35 cellular contexts compared by ENCODE assay signal in genomic region chr22:21592422-21592821, GRCh38. TPM values are rescaled to one million over a fixed set of nuclear protein-coding genes. Genes with fewer than 3 reads are reported as not detected.
"Had no signal": no experiment of that assay in that cellular context is flagged by ENCODE, and none has a peak within 500 bp of the region (broad histone marks: within the 10 kb centered on the region; RNA-seq: fewer than 3 reads in every experiment).

No MANE protein-coding gene starts in this region.

- ATAC-seq: left colon; natural killer cell; stimulated activated naive B cell treated with anti-CD40 and anti-IgM and Interleukin-4, amounts not matched to agents 10 μg/mL and 1 μg/mL and 100 μg/mL, for 72 hours; stimulated activated naive CD8-positive, alpha-beta T cell treated with anti-CD3 and anti-CD28 coated beads, Interleukin-15, Interleukin-2, amounts not matched to agents 100 U/mL and 50 U/mL, for 24 hours had no signal

- H3K9ac ChIP-seq: neural progenitor cell, parathyroid adenoma had no signal

- H3K9me3 ChIP-seq: heart right ventricle, left lung, neutrophil, right atrium auricular region, right lobe of liver, tibial nerve, upper lobe of left lung, vagina had no signal

- H2AFZ ChIP-seq: hepatocyte, neural progenitor cell, parathyroid adenoma had no signal

- H3K4me3 Mint-ChIP-seq: mesothelial cell of epicardium; natural killer cell; nephron progenitor cell; neural progenitor cell; stimulated activated naive B cell treated with anti-CD40 and anti-IgM and Interleukin-4, amounts not matched to agents 10 μg/mL and 1 μg/mL and 100 μg/mL, for 72 hours had no signal

- H3K27ac ChIP-seq: hepatocyte, left lung, neural progenitor cell, neutrophil, parathyroid adenoma, right atrium auricular region, right lobe of liver, tibial nerve, upper lobe of left lung, vagina had no signal

- H3K27ac Mint-ChIP-seq: mesothelial cell of epicardium, neural progenitor cell had no signal

- DNase-seq: islet precursor cell; kidney glomerular epithelial cell; left colon; mesendoderm; naive B cell; natural killer cell; nephron progenitor cell; occipital lobe; right lobe of liver; stimulated activated CD4-positive, alpha-beta T cell treated with anti-CD3 and anti-CD28 coated beads, Interleukin-1b, Interleukin-23, amount 100 ng/mL, for 48 hours; stimulated activated CD4-positive, alpha-beta T cell treated with anti-CD3 and anti-CD28 coated beads, Interleukin-2, amount 100 ng/mL, for 48 hours; stimulated activated CD4-positive, alpha-beta T cell treated with anti-CD3 and anti-CD28 coated beads, Interleukin-4, amount 100 ng/mL, for 4 hours; stimulated activated CD8-positive, alpha-beta memory T cell treated with anti-CD3 and anti-CD28 coated beads, Interleukin-4, amount 100 ng/mL, for 48 hours; stimulated activated naive B cell treated with anti-CD40 and anti-IgM and Interleukin-4, amounts not matched to agents 10 μg/mL and 1 μg/mL and 100 μg/mL, for 72 hours; stimulated activated naive CD8-positive, alpha-beta T cell treated with anti-CD3 and anti-CD28 coated beads, Interleukin-15, Interleukin-2, amounts not matched to agents 100 U/mL and 50 U/mL, for 24 hours had no signal

- H3K4me1 ChIP-seq: neural progenitor cell, parathyroid adenoma, right lobe of liver had no signal

- H3K36me3 Mint-ChIP-seq: natural killer cell had no signal

- H3K27me3 Mint-ChIP-seq: naive B cell; stimulated activated naive B cell treated with anti-CD40 and anti-IgM and Interleukin-4, amounts not matched to agents 10 μg/mL and 1 μg/mL and 100 μg/mL, for 72 hours had no signal

- H3K4me3 ChIP-seq: heart right ventricle, hepatocyte, left lung, lung, neural progenitor cell, right atrium auricular region, right lobe of liver, smooth muscle cell, tibial nerve, upper lobe of left lung, vagina had no signal

- H3K9me3 Mint-ChIP-seq: mesothelial cell of epicardium, naive B cell, natural killer cell, nephron progenitor cell, neural progenitor cell had no signal

- H3K27me3 ChIP-seq: heart right ventricle, hepatocyte, left lung, neural progenitor cell, neutrophil, right atrium auricular region, right lobe of liver, tibial nerve, upper lobe of left lung, vagina had no signal

- H3K4me2 ChIP-seq: hepatocyte, neural progenitor cell, smooth muscle cell had no signal

RNA-seq across cellular contexts. Expression of gene CCDC116, which starts 40.1 kb away (rescaled TPM):
- total RNA-seq: mononuclear cell, renal cortical epithelial cell, right atrium auricular region, right lobe of liver, skeletal muscle tissue, temporal lobe, vagina had no signal
- polyA plus RNA-seq: smooth muscle cell had no signal

RNA-seq across cellular contexts. Expression of gene RIMBP3C, which starts 41.2 kb away (rescaled TPM):
- total RNA-seq: osteocyte, pulmonary artery endothelial cell, skeletal muscle tissue, vagina had no signal
- polyA plus RNA-seq: heart right ventricle, hepatocyte, urinary bladder had no signal
